Comparison of ENCODE assay signal across 40 cellular contexts in genomic region chr2:72908741-72909140, GRCh38. TPM values are rescaled to one million over a fixed set of nuclear protein-coding genes. Genes with fewer than 3 reads are reported as not detected.
"Had no signal": no experiment of that assay in that cellular context is flagged by ENCODE, and none has a peak within 500 bp of the region (broad histone marks: within the 10 kb centered on the region; RNA-seq: fewer than 3 reads in every experiment).

No MANE protein-coding gene starts in this region.

- H3K36me3 ChIP-seq: MG63 had no signal

- DNase-seq: Kasumi-1, MG63, MM.1S, MV-4-11, NCI-H1048, NCI-H1092, NCI-H1092 treated with DMSO at 0.1 percent for 48 hours, NCI-H1105, NCI-H1105 treated with DMSO at 0.1 percent for 48 hours, NCI-H1417, NCI-H1417 treated with DMSO at 0.1 percent for 48 hours, NCI-H1436, NCI-H1436 treated with DMSO at 0.1 percent for 48 hours, NCI-H146, NCI-H1694, NCI-H1694 treated with DMSO at 0.1 percent for 48 hours, NCI-H187, NCI-H187 treated with DMSO at 0.1 percent for 48 hours, NCI-H1930, NCI-H2029, NCI-H2029 treated with DMSO at 0.1 percent for 48 hours, NCI-H2081, NCI-H2081 treated with DMSO at 0.1 percent for 48 hours, NCI-H2107, NCI-H2171, NCI-H2171 treated with DMSO at 0.1 percent for 48 hours, NCI-H2227 treated with DMSO at 0.1 percent for 48 hours, NCI-H226, NCI-H345, NCI-H446, NCI-H446 treated with DMSO at 0.1 percent for 48 hours, NCI-H510A, NCI-H510A treated with DMSO at 0.1 percent for 48 hours, NCI-H524, NCI-H524 treated with DMSO at 0.1 percent for 48 hours, NCI-H526 had no signal

- H3K4me3 ChIP-seq: MG63 had no signal

RNA-seq across cellular contexts. Expression of gene EMX1, which starts 8.6 kb away (rescaled TPM):
- total RNA-seq: LHCN-M2, M059J, MCF 10A, NCI-H460 had no signal
